In genomic region chr11:45392154-45392553, GRCh38 we compare ENCODE assay signal across 19 cellular contexts.
DNase-seq lines count a peak whose midpoint lies in the region; ATAC-seq and TF ChIP-seq lines count a peak whose summit lies in the region.
"Had no signal": no experiment of that assay in that cellular context is flagged by ENCODE, and none has a peak within 500 bp of the region (broad histone marks: within the 10 kb centered on the region; RNA-seq: fewer than 3 reads in every experiment).

No MANE protein-coding gene starts in this region.

- H3K79me2 ChIP-seq in neural cell (replicated peaks; ENCODE audit: insufficient read depth, low read length), result no peaks in the 10 kb centered on the region

- intact Hi-C loops in right lobe of liver (cut with DNase I), result no loop called here

- H3K27ac ChIP-seq in right lobe of liver (peak overlapping the region in 2 of 3 donors; percentile 80 to 92), neural cell (ENCODE audit: low read length) (peak overlapping the region; percentile 44)
- H3K27ac ChIP-seq: GM23248 had no signal

- TF ChIP-seq CTCF in chondrocyte (IDR thresholded peaks at IDR 0.05) (no peak), right lobe of liver (IDR thresholded peaks at IDR 0.05) (no peak), neural cell (IDR thresholded peaks at IDR 0.05; ENCODE audit: poor library complexity, severe bottlenecking) (no peak), omental fat pad (IDR thresholded peaks at IDR 0.05) (no peak)

- H3K36me3 ChIP-seq in right lobe of liver (no peaks in the 10 kb centered on the region), neural cell (ENCODE audit: insufficient read depth, low read length) (no peaks in the 10 kb centered on the region)
- H3K36me3 ChIP-seq: BE2C had no signal

- no peak overlapping the region for H2AFZ ChIP-seq in neural cell (ENCODE audit: low read depth, low read length)
- H2AFZ ChIP-seq: GM23248 had no signal

- in situ Hi-C loops in G401 (cut with HindIII; ENCODE audit: low sequenced_read_pairs), result no loop called here

- no peak overlapping the region for H3K4me2 ChIP-seq in neural cell (ENCODE audit: low read length)

- H3K9me2 ChIP-seq in neural cell (ENCODE audit: insufficient read depth, low read length), result no peaks in the 10 kb centered on the region

- peaks cover 1% of the 10 kb centered on the region for H3K36me3 Mint-ChIP-seq in chondrocyte (ENCODE audit: low read depth)
- H3K36me3 Mint-ChIP-seq: CD4-positive, CD25-positive, alpha-beta regulatory T cell; CD8-positive, alpha-beta memory T cell had no signal

- peaks cover 43% of the 10 kb centered on the region for H3K27me3 Mint-ChIP-seq in chondrocyte (ENCODE audit: low read depth)
- H3K27me3 Mint-ChIP-seq: CD8-positive, alpha-beta memory T cell had no signal

- peaks cover 0 to 69% (median 31%) of the 10 kb centered on the region in 4 donors for H3K4me1 ChIP-seq in right lobe of liver
- H3K4me1 ChIP-seq: BE2C had no signal

- no peaks in the 10 kb centered on the region for H3F3A ChIP-seq in neural cell (ENCODE audit: insufficient read depth, low read length, poor library complexity, severe bottlenecking)

- H3K27me3 ChIP-seq in right lobe of liver (no peaks in the 10 kb centered on the region), neural cell (ENCODE audit: insufficient read depth, low read depth, low read length) (no peaks in the 10 kb centered on the region)
- H3K27me3 ChIP-seq: BE2C had no signal

- no peak overlapping the region for H3K4me3 Mint-ChIP-seq in chondrocyte (ENCODE audit: unreplicated experiment)
- H3K4me3 Mint-ChIP-seq: CD4-positive, CD25-positive, alpha-beta regulatory T cell; CD8-positive, alpha-beta memory T cell had no signal

- TF ChIP-seq POLR2A in right lobe of liver (IDR thresholded peaks at IDR 0.05), result no peak

- H3K9me3 ChIP-seq in right lobe of liver (no peaks in the 10 kb centered on the region), neural cell (ENCODE audit: low read length) (no peaks in the 10 kb centered on the region)
- H3K9me3 ChIP-seq: BE2C had no signal

- peak overlapping the region; percentile 26 for H3K9ac ChIP-seq in neural cell (ENCODE audit: low read length)
- H3K9ac ChIP-seq: GM23248 had no signal

- WGBS in right lobe of liver (ENCODE audit: insufficient coverage, low coverage, low lambda C conversion rate, missing lambda C conversion rate), result 58% methylated on average over 5 of the region's 8 CpGs

- H4K20me1 ChIP-seq in neural cell (ENCODE audit: insufficient read depth), result no peaks in the 10 kb centered on the region

- no peak for TF ChIP-seq RAD21 in neural cell (conservative IDR thresholded peaks at IDR 0.05)

- H3K4me3 ChIP-seq in right lobe of liver, result no peak overlapping the region
- H3K4me3 ChIP-seq in neural cell (ENCODE audit: low read length), result no peak overlapping the region
- H3K4me3 ChIP-seq: GM23248 had no signal

- peaks cover 2% of the 10 kb centered on the region for H3K9me3 Mint-ChIP-seq in chondrocyte (ENCODE audit: low read depth)
- H3K9me3 Mint-ChIP-seq: CD4-positive, CD25-positive, alpha-beta regulatory T cell; CD8-positive, alpha-beta memory T cell had no signal

- no peak for TF ChIP-seq EP300 in neural cell (conservative IDR thresholded peaks at IDR 0.05; ENCODE audit: poor library complexity, severe bottlenecking)

- DNase-seq in chondrocyte (ENCODE audit: low spot score), result peak; percentile 72
- no peak for DNase-seq in right lobe of liver
- no peak for DNase-seq in G401 (ENCODE audit: low spot score)
- DNase-seq in globus pallidus (ENCODE audit: low spot score), result no peak
- no peak for DNase-seq in omental fat pad (ENCODE audit: low spot score)
- DNase-seq: ACHN; BE2C; C1 segment of cervical spinal cord; CD4-positive, CD25-positive, alpha-beta regulatory T cell; CD8-positive, alpha-beta memory T cell; COR-L47; DMS 273 treated with DMSO at 0.1 percent for 48 hours; DMS53; DND-41; EL; GM23248; HCEC 1CT had no signal

- ATAC-seq in right lobe of liver, result no peak
- ATAC-seq in GM18502 (IDR thresholded peaks at IDR 0.05; ENCODE audit: poor library complexity, unreplicated experiment), result no peak
- ATAC-seq in omental fat pad (ENCODE audit: low FRiP score), result no peak

- H3K27ac Mint-ChIP-seq in chondrocyte (ENCODE audit: unreplicated experiment), result no peak overlapping the region
- H3K27ac Mint-ChIP-seq: CD4-positive, CD25-positive, alpha-beta regulatory T cell; CD8-positive, alpha-beta memory T cell had no signal

- H3K4me1 Mint-ChIP-seq in chondrocyte (ENCODE audit: low read depth), result no peaks in the 10 kb centered on the region
- H3K4me1 Mint-ChIP-seq: CD8-positive, alpha-beta memory T cell had no signal

TF ChIP-seq in neural cell, 6 proteins besides CTCF, POLR2A, EP300 and RAD21:
- TF ChIP-seq MXI1 (conservative IDR thresholded peaks at IDR 0.05; ENCODE audit: poor library complexity, severe bottlenecking) (no peak), TAF1 (IDR thresholded peaks at IDR 0.05; ENCODE audit: low read depth) (no peak), POLR2AphosphoS5 (IDR thresholded peaks at IDR 0.05) (no peak), EZH2 (IDR thresholded peaks at IDR 0.05; ENCODE audit: borderline replicate concordance, insufficient read depth, low read length, poor library complexity, severe bottlenecking) (no peak), SMC3 (conservative IDR thresholded peaks at IDR 0.05; ENCODE audit: poor library complexity) (no peak), REST (IDR thresholded peaks at IDR 0.05; ENCODE audit: borderline replicate concordance) (no peak)
TF ChIP-seq in neural cell: peak in this region for 0.
